Comparison of ENCODE assay signal across 17 cellular contexts in genomic region chr18:8332286-8332685, GRCh38.
DNase-seq lines count a peak whose midpoint lies in the region; ATAC-seq and TF ChIP-seq lines count a peak whose summit lies in the region.
"Had no signal": no experiment of that assay in that cellular context is flagged by ENCODE, and none has a peak within 500 bp of the region (broad histone marks: within the 10 kb centered on the region; RNA-seq: fewer than 3 reads in every experiment).

No MANE protein-coding gene starts in this region.

- no peak for TF ChIP-seq CTCF in WTC11 (IDR thresholded peaks at IDR 0.05)

- no peaks in the 10 kb centered on the region for H3K4me1 Mint-ChIP-seq in WTC11
- H3K4me1 Mint-ChIP-seq in stimulated activated memory B cell treated with anti-CD40 and anti-IgM and Interleukin-4, amounts not matched to agents 10 μg/mL and 1 μg/mL and 100 μg/mL, for 72 hours, result no peaks in the 10 kb centered on the region
- H3K4me1 Mint-ChIP-seq: CD4-positive, CD25-positive, alpha-beta regulatory T cell; CD8-positive, alpha-beta memory T cell had no signal

- H3K27me3 Mint-ChIP-seq in WTC11 (ENCODE audit: low read depth), result no peaks in the 10 kb centered on the region
- H3K27me3 Mint-ChIP-seq in stimulated activated memory B cell treated with anti-CD40 and anti-IgM and Interleukin-4, amounts not matched to agents 10 μg/mL and 1 μg/mL and 100 μg/mL, for 72 hours, result peaks cover 12% of the 10 kb centered on the region
- H3K27me3 Mint-ChIP-seq: CD4-positive, CD25-positive, alpha-beta regulatory T cell; CD8-positive, alpha-beta memory T cell had no signal

- CTCF ChIA-PET in WTC11 (lab: Charles Lee), result no interaction called here

- POLR2A ChIA-PET in WTC11 (lab: Charles Lee), result no interaction called here

- H3K27ac Mint-ChIP-seq in WTC11, result peak overlapping the region; percentile 78; the same call in 1 of the 2 replicates
- no peak overlapping the region for H3K27ac Mint-ChIP-seq in stimulated activated memory B cell treated with anti-CD40 and anti-IgM and Interleukin-4, amounts not matched to agents 10 μg/mL and 1 μg/mL and 100 μg/mL, for 72 hours
- H3K27ac Mint-ChIP-seq: CD4-positive, CD25-positive, alpha-beta regulatory T cell; CD8-positive, alpha-beta memory T cell; GM23338 had no signal

- no peaks in the 10 kb centered on the region for H3K36me3 Mint-ChIP-seq in WTC11
- no peaks in the 10 kb centered on the region for H3K36me3 Mint-ChIP-seq in stimulated activated memory B cell treated with anti-CD40 and anti-IgM and Interleukin-4, amounts not matched to agents 10 μg/mL and 1 μg/mL and 100 μg/mL, for 72 hours
- H3K36me3 Mint-ChIP-seq: CD4-positive, CD25-positive, alpha-beta regulatory T cell; CD8-positive, alpha-beta memory T cell had no signal

- ATAC-seq in WTC11, result no peak
- ATAC-seq in stimulated activated memory B cell treated with anti-CD40 and anti-IgM and Interleukin-4, amounts not matched to agents 10 μg/mL and 1 μg/mL and 100 μg/mL, for 72 hours, result no peak
- ATAC-seq in HG03025 (IDR thresholded peaks at IDR 0.05; ENCODE audit: low FRiP score, unreplicated experiment), result no peak
- ATAC-seq: GM23338, HepG2 had no signal

- H3K4me3 Mint-ChIP-seq in WTC11, result no peak overlapping the region
- no peak overlapping the region for H3K4me3 Mint-ChIP-seq in stimulated activated memory B cell treated with anti-CD40 and anti-IgM and Interleukin-4, amounts not matched to agents 10 μg/mL and 1 μg/mL and 100 μg/mL, for 72 hours
- H3K4me3 Mint-ChIP-seq: CD4-positive, CD25-positive, alpha-beta regulatory T cell; CD8-positive, alpha-beta memory T cell; GM23338 had no signal

- no peaks in the 10 kb centered on the region for H3K9me3 Mint-ChIP-seq in WTC11
- no peaks in the 10 kb centered on the region for H3K9me3 Mint-ChIP-seq in stimulated activated memory B cell treated with anti-CD40 and anti-IgM and Interleukin-4, amounts not matched to agents 10 μg/mL and 1 μg/mL and 100 μg/mL, for 72 hours
- H3K9me3 Mint-ChIP-seq: CD8-positive, alpha-beta memory T cell; GM23338 had no signal

- peak; percentile 59 for DNase-seq in NCI-H748 (lab: John Stamatoyannopoulos, UW; ENCODE audit: unreplicated experiment)
- no peak for DNase-seq in NCI-H748 treated with DMSO at 0.1 percent for 48 hours (lab: John Stamatoyannopoulos, UW)
- no peak for DNase-seq in WTC11 (ENCODE audit: low spot score)
- peak; percentile 64 for DNase-seq in dedifferentiated amniotic fluid mesenchymal stem cell (ENCODE audit: extremely low spot score)
- DNase-seq in middle frontal gyrus (ENCODE audit: extremely low spot score, low spot score), result no peak
- DNase-seq: 8988T; BE2C; C1 segment of cervical spinal cord; Caco-2; CD4-positive, CD25-positive, alpha-beta regulatory T cell; CD8-positive, alpha-beta memory T cell; GDM1; HCEC 1CT had no signal

TF ChIP-seq in WTC11, 78 proteins besides CTCF, POLR2A, EP300 and RAD21 (continues in another document):
- no peak for TF ChIP-seq TCF7 (CRISPR knock-in tag; IDR thresholded peaks at IDR 0.05; ENCODE audit: low read depth)
- TF ChIP-seq ELF4 (CRISPR knock-in tag; IDR thresholded peaks at IDR 0.05; ENCODE audit: low read depth), result no peak
- TF ChIP-seq CDX4 (CRISPR knock-in tag; IDR thresholded peaks at IDR 0.05; ENCODE audit: borderline replicate concordance), result no peak
- no peak for TF ChIP-seq ZNF671 (CRISPR knock-in tag; IDR thresholded peaks at IDR 0.05)
- TF ChIP-seq E2F5 (CRISPR knock-in tag; IDR thresholded peaks at IDR 0.05), result no peak
- no peak for TF ChIP-seq ZNF423 (CRISPR knock-in tag; IDR thresholded peaks at IDR 0.05)
- TF ChIP-seq ZNF425 (CRISPR knock-in tag; conservative IDR thresholded peaks at IDR 0.05), result no peak
- no peak for TF ChIP-seq ZNF416 (CRISPR knock-in tag; IDR thresholded peaks at IDR 0.05)
- no peak for TF ChIP-seq KAT7 (CRISPR knock-in tag; IDR thresholded peaks at IDR 0.05; ENCODE audit: borderline replicate concordance)
- no peak for TF ChIP-seq FOXP1 (CRISPR knock-in tag; IDR thresholded peaks at IDR 0.05; ENCODE audit: borderline replicate concordance)
- TF ChIP-seq ZNF396 (CRISPR knock-in tag; IDR thresholded peaks at IDR 0.05; ENCODE audit: borderline replicate concordance), result no peak
- no peak for TF ChIP-seq PREB (CRISPR knock-in tag; IDR thresholded peaks at IDR 0.05; ENCODE audit: borderline replicate concordance)
- no peak for TF ChIP-seq IRF1 (CRISPR knock-in tag; IDR thresholded peaks at IDR 0.05)
- TF ChIP-seq ZNF532 (CRISPR knock-in tag; IDR thresholded peaks at IDR 0.05; ENCODE audit: borderline replicate concordance), result no peak
- no peak for TF ChIP-seq SMAD4 (CRISPR knock-in tag; IDR thresholded peaks at IDR 0.05)

Comparison
In these comparisons a context has a peak if more than half of its experiments do, and no peak if none do; other contexts are left out.
1. DNase-seq: peak in NCI-H748 (single experiment) and dedifferentiated amniotic fluid mesenchymal stem cell (single experiment); none in NCI-H748 treated with DMSO at 0.1 percent for 48 hours (single experiment), WTC11 (single experiment) and middle frontal gyrus (single experiment).